1 cellular context compared by ENCODE assay signal in the genomic region with DNA sequence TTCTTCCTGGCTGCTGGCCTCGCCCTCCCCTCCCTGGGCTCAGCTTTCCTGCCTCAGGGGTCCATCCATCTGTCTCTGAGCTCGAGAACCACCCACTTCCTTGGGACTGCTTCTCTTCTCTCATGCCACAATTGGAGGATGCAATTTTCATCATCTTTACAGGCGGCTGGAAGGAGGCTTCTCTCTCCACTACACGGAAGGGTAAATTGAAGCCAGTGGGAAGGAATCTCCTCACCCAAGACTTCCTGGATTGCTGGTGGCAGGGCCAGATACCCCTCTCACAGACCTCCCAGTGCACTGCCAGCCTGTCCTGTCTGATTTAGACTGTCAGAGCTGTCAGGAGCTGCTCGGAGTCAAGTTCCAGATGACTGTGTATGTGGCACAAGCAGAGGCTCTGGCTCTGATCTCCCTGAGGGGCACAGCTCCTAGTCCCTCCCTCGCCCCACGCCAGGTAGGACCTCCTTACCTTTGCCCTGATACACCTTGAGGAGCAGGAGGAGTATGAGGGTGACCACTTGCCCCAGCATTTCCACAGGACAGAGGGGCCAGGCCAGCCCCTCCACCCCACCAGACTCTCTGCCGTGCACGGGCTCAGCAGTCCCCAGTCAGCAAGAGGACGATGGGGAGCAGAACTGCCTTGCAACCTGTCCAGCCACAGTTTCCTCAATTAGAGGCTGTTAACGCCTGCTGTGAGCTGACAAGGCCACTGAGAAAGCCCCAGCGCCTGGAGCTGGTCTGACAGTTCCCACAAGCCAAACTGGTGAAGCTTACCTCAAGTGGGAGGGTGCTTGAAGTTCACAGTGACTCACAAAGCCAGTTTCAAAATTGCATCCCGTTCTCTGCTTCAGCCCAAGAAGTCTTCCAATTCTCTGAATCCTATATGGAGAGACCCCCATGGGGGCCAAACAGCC.
TF ChIP-seq lines count a peak whose summit lies in the region.

A gene with protein sequence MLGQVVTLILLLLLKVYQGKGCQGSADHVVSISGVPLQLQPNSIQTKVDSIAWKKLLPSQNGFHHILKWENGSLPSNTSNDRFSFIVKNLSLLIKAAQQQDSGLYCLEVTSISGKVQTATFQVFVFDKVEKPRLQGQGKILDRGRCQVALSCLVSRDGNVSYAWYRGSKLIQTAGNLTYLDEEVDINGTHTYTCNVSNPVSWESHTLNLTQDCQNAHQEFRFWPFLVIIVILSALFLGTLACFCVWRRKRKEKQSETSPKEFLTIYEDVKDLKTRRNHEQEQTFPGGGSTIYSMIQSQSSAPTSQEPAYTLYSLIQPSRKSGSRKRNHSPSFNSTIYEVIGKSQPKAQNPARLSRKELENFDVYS (minus strand): TSS at position 737 of the 911 bp plus-strand sequence. CDS start 210 bp downstream, at position 527.

TF ChIP-seq in HepG2, 621 proteins besides CTCF, POLR2A, EP300 and RAD21:
- no peak for TF ChIP-seq ZNF878 (CRISPR knock-in tag; IDR thresholded peaks at IDR 0.05)
- no peak for TF ChIP-seq ZNF563 (CRISPR knock-in tag; IDR thresholded peaks at IDR 0.05)
- no peak for TF ChIP-seq ZNF446 (CRISPR knock-in tag; IDR thresholded peaks at IDR 0.05)
- TF ChIP-seq ARNTL (CRISPR knock-in tag; IDR thresholded peaks at IDR 0.05): no peak
- no peak for TF ChIP-seq YY1 (IDR thresholded peaks at IDR 0.05; ENCODE audit: insufficient read depth, insufficient replicate concordance, low read depth, low read length)
- no peak for TF ChIP-seq NFIB (CRISPR knock-in tag; IDR thresholded peaks at IDR 0.05; ENCODE audit: borderline replicate concordance)
- no peak for TF ChIP-seq FIP1L1 (IDR thresholded peaks at IDR 0.05; ENCODE audit: borderline replicate concordance, insufficient read depth, low read depth, low read length)
- no peak for TF ChIP-seq AGO2 (optimal IDR thresholded peaks at IDR 0.05; ENCODE audit: low read depth, low read length)
- TF ChIP-seq, protein P1, sequence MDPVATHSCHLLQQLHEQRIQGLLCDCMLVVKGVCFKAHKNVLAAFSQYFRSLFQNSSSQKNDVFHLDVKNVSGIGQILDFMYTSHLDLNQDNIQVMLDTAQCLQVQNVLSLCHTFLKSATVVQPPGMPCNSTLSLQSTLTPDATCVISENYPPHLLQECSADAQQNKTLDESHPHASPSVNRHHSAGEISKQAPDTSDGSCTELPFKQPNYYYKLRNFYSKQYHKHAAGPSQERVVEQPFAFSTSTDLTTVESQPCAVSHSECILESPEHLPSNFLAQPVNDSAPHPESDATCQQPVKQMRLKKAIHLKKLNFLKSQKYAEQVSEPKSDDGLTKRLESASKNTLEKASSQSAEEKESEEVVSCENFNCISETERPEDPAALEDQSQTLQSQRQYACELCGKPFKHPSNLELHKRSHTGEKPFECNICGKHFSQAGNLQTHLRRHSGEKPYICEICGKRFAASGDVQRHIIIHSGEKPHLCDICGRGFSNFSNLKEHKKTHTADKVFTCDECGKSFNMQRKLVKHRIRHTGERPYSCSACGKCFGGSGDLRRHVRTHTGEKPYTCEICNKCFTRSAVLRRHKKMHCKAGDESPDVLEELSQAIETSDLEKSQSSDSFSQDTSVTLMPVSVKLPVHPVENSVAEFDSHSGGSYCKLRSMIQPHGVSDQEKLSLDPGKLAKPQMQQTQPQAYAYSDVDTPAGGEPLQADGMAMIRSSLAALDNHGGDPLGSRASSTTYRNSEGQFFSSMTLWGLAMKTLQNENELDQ (CRISPR knock-in tag; IDR thresholded peaks at IDR 0.05; ENCODE audit: borderline replicate concordance): no peak
- no peak for TF ChIP-seq ZMYM4 (CRISPR knock-in tag; IDR thresholded peaks at IDR 0.05)
- no peak for TF ChIP-seq ZNF605 (CRISPR knock-in tag; IDR thresholded peaks at IDR 0.05)
- TF ChIP-seq SMAD1 (CRISPR knock-in tag; IDR thresholded peaks at IDR 0.05; ENCODE audit: borderline replicate concordance, low read depth): no peak
- TF ChIP-seq, protein P2, sequence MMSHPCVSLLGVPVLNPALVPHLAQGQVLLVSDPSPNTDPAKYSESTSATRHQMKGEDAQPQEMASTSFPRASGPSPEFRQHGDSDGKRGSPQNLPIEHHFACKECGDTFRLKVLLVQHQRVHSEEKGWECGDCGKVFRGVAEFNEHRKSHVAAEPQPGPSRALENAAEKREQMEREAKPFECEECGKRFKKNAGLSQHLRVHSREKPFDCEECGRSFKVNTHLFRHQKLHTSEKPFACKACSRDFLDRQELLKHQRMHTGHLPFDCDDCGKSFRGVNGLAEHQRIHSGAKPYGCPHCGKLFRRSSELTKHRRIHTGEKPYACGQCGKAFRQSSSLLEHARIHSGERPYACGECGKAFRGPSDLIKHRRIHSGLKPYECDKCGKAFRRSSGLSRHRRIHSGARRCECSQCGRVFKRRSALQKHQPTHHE (CRISPR knock-in tag; IDR thresholded peaks at IDR 0.05; ENCODE audit: borderline replicate concordance): no peak
- TF ChIP-seq KDM4B (CRISPR knock-in tag; IDR thresholded peaks at IDR 0.05): no peak
- no peak for TF ChIP-seq ZNF782 (CRISPR knock-in tag; IDR thresholded peaks at IDR 0.05; ENCODE audit: borderline replicate concordance)
- no peak for TF ChIP-seq KDM5B (CRISPR knock-in tag; IDR thresholded peaks at IDR 0.05; ENCODE audit: borderline replicate concordance)
- no peak for TF ChIP-seq GZF1 (CRISPR knock-in tag; IDR thresholded peaks at IDR 0.05)
- no peak for TF ChIP-seq SOX13 (IDR thresholded peaks at IDR 0.05)
- TF ChIP-seq SOX13 (CRISPR knock-in tag; conservative IDR thresholded peaks at IDR 0.05 in 1 of 2, IDR thresholded peaks at IDR 0.05 in 1 of 2): no peak
TF ChIP-seq in HepG2: peak in this region for 0.
